Comparison of ENCODE assay signal across 16 cellular contexts in genomic region chr19:8490395-8490760, GRCh38. TPM values are rescaled to one million over a fixed set of nuclear protein-coding genes. Genes with fewer than 3 reads are reported as not detected.
DNase-seq lines count a peak whose midpoint lies in the region; TF ChIP-seq lines count a peak whose summit lies in the region.
"Had no signal": no experiment of that assay in that cellular context is flagged by ENCODE, and none has a peak within 500 bp of the region (broad histone marks: within the 10 kb centered on the region; RNA-seq: fewer than 3 reads in every experiment).

No MANE protein-coding gene starts in this region.

- no CpG with 5 or more reads among the region's 24 CpGs for WGBS in H9 (ENCODE audit: extremely low coverage, insufficient read length, low lambda C conversion rate)
- WGBS in ectodermal cell, 2 experiments = 95 to 97% methylated on average over 24 of the region's 24 CpGs

- H3K4me3 Mint-ChIP-seq in H9 (no peak overlapping the region), progenitor cell of endocrine pancreas (ENCODE audit: low read depth) (no peak overlapping the region)

- H4K20me1 ChIP-seq in BLaER1 treated with 17β-estradiol and CSF1 and Interleukin-3, amounts not matched to agents 10 nM and 100 nM = peaks cover 0 to 20% (median 0%) of the 10 kb centered on the region in 11 experiments; a peak in 6 of 22 replicates
- no peaks in the 10 kb centered on the region for H4K20me1 ChIP-seq in H9 (ENCODE audit: control insufficient read depth, insufficient read depth, insufficient read length)

- no peak overlapping the region for H3K14ac ChIP-seq in H9 (ENCODE audit: insufficient read depth, low read length)

- H3K27ac Mint-ChIP-seq in H9 (peak overlapping the region; percentile 52 to 97 (median 77); a peak in 5 of 7 replicates), progenitor cell of endocrine pancreas (peak overlapping the region; percentile 56)

- H3K4ac ChIP-seq in H9 (ENCODE audit: low read depth, low read length) = no peak overlapping the region

- H3K23me2 ChIP-seq in H9 (ENCODE audit: insufficient read length, low read depth, low read length, poor library complexity, severe bottlenecking) = no peaks in the 10 kb centered on the region

- TF ChIP-seq CTCF in H9 (conservative IDR thresholded peaks at IDR 0.05) (no peak), progenitor cell of endocrine pancreas (IDR thresholded peaks at IDR 0.05; ENCODE audit: unreplicated experiment) (no peak)

- H3K9me3 Mint-ChIP-seq in H9 (no peaks in the 10 kb centered on the region), progenitor cell of endocrine pancreas (ENCODE audit: low read depth) (no peaks in the 10 kb centered on the region)

- no peak overlapping the region for H3K18ac ChIP-seq in H9 (ENCODE audit: insufficient read length, low read depth, low read length)

- no peaks in the 10 kb centered on the region for H3K27me3 ChIP-seq in BLaER1 treated with 17β-estradiol and CSF1 and Interleukin-3, amounts not matched to agents 10 nM and 100 nM
- H3K27me3 ChIP-seq in H9 (ENCODE audit: insufficient read depth, low read length) (no peaks in the 10 kb centered on the region), ectodermal cell (ENCODE audit: control insufficient read depth, insufficient read depth, low read length, poor library complexity, severe bottlenecking) (no peaks in the 10 kb centered on the region)

- peak overlapping the region in 9 of 11 experiments; percentile 90 to 98 (median 97); a peak in 19 of 22 replicates for H3K27ac ChIP-seq in BLaER1 treated with 17β-estradiol and CSF1 and Interleukin-3, amounts not matched to agents 10 nM and 100 nM
- H3K27ac ChIP-seq in H9 (ENCODE audit: insufficient read length, low read depth, low read length) = no peak overlapping the region
- H3K27ac ChIP-seq in ectodermal cell (ENCODE audit: insufficient read depth, low read depth, low read length, poor library complexity, severe bottlenecking) = peak overlapping the region; percentile 12

- no peak overlapping the region for H2BK120ac ChIP-seq in H9 (ENCODE audit: low read depth, low read length, poor library complexity, severe bottlenecking)

- no peak overlapping the region for H4K8ac ChIP-seq in H9 (replicated peaks; ENCODE audit: insufficient read length, low read depth, low read length)

- H2BK5ac ChIP-seq in H9 (ENCODE audit: insufficient read length, low read length) = no peak overlapping the region

- no peak overlapping the region for H2AFZ ChIP-seq in H9 (ENCODE audit: low read length)

- H3K4me2 ChIP-seq in BLaER1 treated with 17β-estradiol and CSF1 and Interleukin-3, amounts not matched to agents 10 nM and 100 nM = peak overlapping the region in 3 of 11 experiments; percentile 83 to 93 (median 89); a peak in 4 of 22 replicates
- no peak overlapping the region for H3K4me2 ChIP-seq in H9 (ENCODE audit: insufficient read depth, insufficient read length, low read length)

- H3K9ac ChIP-seq in BLaER1 treated with 17β-estradiol and CSF1 and Interleukin-3, amounts not matched to agents 10 nM and 100 nM = peak overlapping the region in 10 of 11 experiments; percentile 32 to 85 (median 80); a peak in 15 of 22 replicates
- no peak overlapping the region for H3K9ac ChIP-seq in H9 (ENCODE audit: extremely low read depth, insufficient read length, low read length)

- H3K56ac ChIP-seq in H9 (ENCODE audit: insufficient read length, low read depth, low read length) = no peak overlapping the region

- H3K36me3 Mint-ChIP-seq in H9 (ENCODE audit: insufficient read depth in 1 of 3, low read depth in 3 of 3) (peaks cover 28 to 41% (median 41%) of the 10 kb centered on the region in 3 experiments), progenitor cell of endocrine pancreas (ENCODE audit: insufficient read depth) (peaks cover 16% of the 10 kb centered on the region)

- H3K9me3 ChIP-seq in BLaER1 treated with 17β-estradiol and CSF1 and Interleukin-3, amounts not matched to agents 10 nM and 100 nM (replicated peaks in 1 of 11) = no peaks in the 10 kb centered on the region
- H3K9me3 ChIP-seq in H9 (ENCODE audit: control insufficient read depth, low read depth, low read length) (no peaks in the 10 kb centered on the region), ectodermal cell (ENCODE audit: control insufficient read depth, low read length) (no peaks in the 10 kb centered on the region)

- DNase-seq in H9 (no peak), progenitor cell of endocrine pancreas (ENCODE audit: low spot score, unreplicated experiment) (no peak), germinal center (ENCODE audit: low spot score) (no peak), NCI-H345 treated with DMSO at 0.1 percent for 48 hours (lab: John Stamatoyannopoulos, UW; ENCODE audit: unreplicated experiment) (no peak), NCI-H2227 treated with DMSO at 0.1 percent for 48 hours (lab: John Stamatoyannopoulos, UW) (no peak)
- DNase-seq: COR-L47; head of caudate nucleus; NCI-H2029 treated with DMSO at 0.1 percent for 48 hours; NCI-H524; SIG-M5; stimulated activated CD4-positive, alpha-beta T cell treated with anti-CD3 and anti-CD28 coated beads, Interleukin-15, amount 100 ng/mL, for 24 hours; stimulated activated naive CD8-positive, alpha-beta T cell treated with anti-CD3 and anti-CD28 coated beads, Interleukin-15, Interleukin-2, amounts not matched to agents 100 U/mL and 50 U/mL, for 24 hours; T-helper 2 cell had no signal

- H3K27me3 Mint-ChIP-seq in H9 (ENCODE audit: low read depth) (no peaks in the 10 kb centered on the region; the same call in 1 of the 2 replicates), progenitor cell of endocrine pancreas (no peaks in the 10 kb centered on the region)

- no peak overlapping the region for H2BK15ac ChIP-seq in H9 (ENCODE audit: low read depth, low read length)

- H4K5ac ChIP-seq in H9 (ENCODE audit: insufficient read length, low read depth, low read length) = no peak overlapping the region

- H2BK20ac ChIP-seq in H9 (ENCODE audit: low read depth, low read length, poor library complexity, severe bottlenecking) = no peak overlapping the region

- peaks cover 55 to 100% (median 94%) of the 10 kb centered on the region in 10 experiments for H3K4me1 ChIP-seq in BLaER1 treated with 17β-estradiol and CSF1 and Interleukin-3, amounts not matched to agents 10 nM and 100 nM
- H3K4me1 ChIP-seq in H9 (ENCODE audit: insufficient read depth, low read length) (no peaks in the 10 kb centered on the region), ectodermal cell (ENCODE audit: control insufficient read depth, insufficient read depth, low read length) (peaks cover 26% of the 10 kb centered on the region)

- peaks cover 42 to 84% (median 59%) of the 10 kb centered on the region in 11 experiments for H3K36me3 ChIP-seq in BLaER1 treated with 17β-estradiol and CSF1 and Interleukin-3, amounts not matched to agents 10 nM and 100 nM
- H3K36me3 ChIP-seq in ectodermal cell (ENCODE audit: control insufficient read depth, insufficient read depth, low read length) = peaks cover 35% of the 10 kb centered on the region

- H3K79me2 ChIP-seq in H9 (ENCODE audit: insufficient read depth, low read length) = no peaks in the 10 kb centered on the region

- H2BK12ac ChIP-seq in H9 (ENCODE audit: insufficient read length, low read depth, low read length) = no peak overlapping the region

- peaks cover 7 to 16% of the 10 kb centered on the region in 2 experiments for H3K4me1 Mint-ChIP-seq in H9
- no peaks in the 10 kb centered on the region for H3K4me1 Mint-ChIP-seq in progenitor cell of endocrine pancreas (ENCODE audit: low read depth)

- H2AK5ac ChIP-seq in H9 (ENCODE audit: insufficient read length, low read length) = no peak overlapping the region

- H3K4me3 ChIP-seq in BLaER1 treated with 17β-estradiol and CSF1 and Interleukin-3, amounts not matched to agents 10 nM and 100 nM = no peak overlapping the region
- no peak overlapping the region for H3K4me3 ChIP-seq in ectodermal cell (ENCODE audit: insufficient read depth, low read depth, low read length)

- H3T11ph ChIP-seq in H9 (ENCODE audit: low read length) = no peak overlapping the region

- no peak overlapping the region for H3K23ac ChIP-seq in H9 (ENCODE audit: insufficient read length, low read depth, low read length)

- no peak overlapping the region for H4K91ac ChIP-seq in H9 (ENCODE audit: insufficient read length, low read depth, low read length)

- no peaks in the 10 kb centered on the region for H3K79me1 ChIP-seq in H9 (ENCODE audit: insufficient read depth, low read depth, low read length, poor library complexity, severe bottlenecking)

RNA-seq across cellular contexts. Expression of gene PRAM1, which starts 12.1 kb away (rescaled TPM):
- 0.44 TPM in 2 replicates for total RNA-seq in H9 (2021)
- polyA plus RNA-seq in ectodermal cell (2013, experiment 1 of 4) = 1.9 TPM
- 2.5 TPM for polyA plus RNA-seq in ectodermal cell (2013, experiment 2 of 4)
- 1.7 TPM for polyA plus RNA-seq in ectodermal cell (2013, experiment 3 of 4)
- 2.2 TPM for polyA plus RNA-seq in ectodermal cell (2013, experiment 4 of 4)
- total RNA-seq in progenitor cell of endocrine pancreas = 0.89 and 1.3 TPM in 2 replicates
- total RNA-seq: renal cortical epithelial cell had no signal

RNA-seq across cellular contexts. Expression of gene ZNF414, which starts 23.6 kb away (rescaled TPM):
- 29.3 and 38.1 TPM in 2 replicates for total RNA-seq in H9 (2021)
- 34.1 TPM for polyA plus RNA-seq in ectodermal cell (2013, experiment 1 of 4)
- polyA plus RNA-seq in ectodermal cell (2013, experiment 2 of 4) = 26.8 TPM
- 25.8 TPM for polyA plus RNA-seq in ectodermal cell (2013, experiment 3 of 4)
- 29.2 TPM for polyA plus RNA-seq in ectodermal cell (2013, experiment 4 of 4)
- total RNA-seq in progenitor cell of endocrine pancreas = 31.5 and 37.7 TPM in 2 replicates

RNA-seq across cellular contexts. Expression of gene HNRNPM, which starts 45.6 kb away (rescaled TPM):
- total RNA-seq in H9 (2021) (458 and 468 TPM in 2 replicates), progenitor cell of endocrine pancreas (320 and 333 TPM in 2 replicates)
- 538 TPM for polyA plus RNA-seq in ectodermal cell (2013, experiment 1 of 4)
- 488 TPM for polyA plus RNA-seq in ectodermal cell (2013, experiment 2 of 4)
- 267 TPM for polyA plus RNA-seq in ectodermal cell (2013, experiment 3 of 4)
- 313 TPM for polyA plus RNA-seq in ectodermal cell (2013, experiment 4 of 4)
